8 cellular contexts compared by ENCODE assay signal in the genomic region with DNA sequence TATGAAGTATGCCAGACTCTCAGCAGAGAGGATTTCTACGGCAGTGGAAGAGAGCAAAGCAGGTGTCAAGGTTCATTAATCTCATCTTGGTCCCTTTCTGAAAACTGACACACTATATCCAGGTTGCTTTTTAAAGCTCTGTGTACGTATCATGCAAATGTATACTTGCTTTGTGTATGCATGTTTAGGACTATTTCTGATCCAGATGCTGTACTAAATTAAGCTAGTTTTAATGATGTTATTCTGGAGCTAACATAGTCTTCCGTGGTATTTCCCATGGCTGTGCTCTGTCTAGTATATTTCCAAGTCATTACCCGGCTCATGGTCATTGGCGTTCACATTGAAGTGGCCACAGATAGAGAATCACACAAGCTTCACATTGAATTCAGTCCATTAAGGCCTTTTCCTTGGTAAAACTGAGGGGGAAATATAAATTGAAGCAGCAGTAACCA. TPM values are rescaled to one million over a fixed set of nuclear protein-coding genes. Genes with fewer than 3 reads are reported as not detected.
DNase-seq lines count a peak whose midpoint lies in the region; ATAC-seq, FAIRE-seq and TF ChIP-seq lines count a peak whose summit lies in the region.

No MANE protein-coding gene starts in this region.

- no peak for TF ChIP-seq POLR2A in GM12891 (IDR thresholded peaks at IDR 0.05; ENCODE audit: low read depth, low read length)

- POLR2A ChIA-PET in activated CD4-positive, alpha-beta memory T cell treated with anti-CD3 and anti-CD28 coated beads for 36 hours (lab: Charles Lee) = interaction anchor here (0.7 to 2.3 kb wide), 17 partner anchors 8 to 128 kb away, joined by 3 to 17 read pairs (median 4); no protein-coding TSS in a partner anchor

- peaks cover 42% of the 10 kb centered on the region for H3K4me1 ChIP-seq in mesodermal cell (ENCODE audit: control insufficient read depth, insufficient read depth, low read length, poor library complexity, severe bottlenecking)

- no peaks in the 10 kb centered on the region for H3K27me3 Mint-ChIP-seq in activated CD4-positive, alpha-beta memory T cell treated with anti-CD3 and anti-CD28 coated beads for 36 hours

- no peak for FAIRE-seq in GM12891 (lab: Jason Lieb, UNC)

- H3K36me3 ChIP-seq in mesodermal cell (ENCODE audit: control insufficient read depth, insufficient read depth, low read length) = no peaks in the 10 kb centered on the region

- DNase-seq in GM12891 (ENCODE audit: insufficient read length, low spot score) = no peak
- no peak for DNase-seq in activated CD4-positive, alpha-beta memory T cell treated with anti-CD3 and anti-CD28 coated beads for 36 hours
- no peak for DNase-seq in OCI-M2 (lab: John Stamatoyannopoulos, UW; ENCODE audit: unreplicated experiment)
- DNase-seq in AG08396 (ENCODE audit: low spot score) = no peak
- no peak for DNase-seq in AG20443 (ENCODE audit: low spot score)
- no peak for DNase-seq in NCI-H345 treated with DMSO at 0.1 percent for 48 hours (lab: John Stamatoyannopoulos, UW; ENCODE audit: unreplicated experiment)

- peak; percentile 25 for ATAC-seq in HG02623 (IDR thresholded peaks at IDR 0.05; ENCODE audit: unreplicated experiment)

- H3K4me3 ChIP-seq in mesodermal cell (ENCODE audit: extremely low read depth, insufficient read depth, low read length, poor library complexity, severe bottlenecking) = no peak overlapping the region

- H3K36me3 Mint-ChIP-seq in activated CD4-positive, alpha-beta memory T cell treated with anti-CD3 and anti-CD28 coated beads for 36 hours = peaks cover 3% of the 10 kb centered on the region

- CTCF ChIA-PET in activated CD4-positive, alpha-beta memory T cell treated with anti-CD3 and anti-CD28 coated beads for 36 hours (lab: Charles Lee) = interaction anchor here (0.7 to 11.7 kb wide), 9 partner anchors 8 to 262 kb away, joined by 3 to 172 read pairs (median 7); no protein-coding TSS in a partner anchor

- H3K9me3 Mint-ChIP-seq in activated CD4-positive, alpha-beta memory T cell treated with anti-CD3 and anti-CD28 coated beads for 36 hours = no peaks in the 10 kb centered on the region

- peaks cover 76% of the 10 kb centered on the region for H3K4me1 Mint-ChIP-seq in activated CD4-positive, alpha-beta memory T cell treated with anti-CD3 and anti-CD28 coated beads for 36 hours (ENCODE audit: low read depth)

- H3K27ac Mint-ChIP-seq in activated CD4-positive, alpha-beta memory T cell treated with anti-CD3 and anti-CD28 coated beads for 36 hours = peak overlapping the region; percentile 89

- 89 to 91% methylated on average over 3 of the region's 5 CpGs for WGBS in mesodermal cell (ENCODE audit: insufficient coverage in 2 of 2), 2 experiments

- H3K9me3 ChIP-seq in mesodermal cell (ENCODE audit: control insufficient read depth, low read length) = no peaks in the 10 kb centered on the region

- H3K4me3 Mint-ChIP-seq in activated CD4-positive, alpha-beta memory T cell treated with anti-CD3 and anti-CD28 coated beads for 36 hours = peak overlapping the region; percentile 52

- H3K27ac ChIP-seq in mesodermal cell (ENCODE audit: low read depth, low read length, severe bottlenecking) = peak overlapping the region; percentile 82

- intact Hi-C loops in activated CD4-positive, alpha-beta memory T cell treated with anti-CD3 and anti-CD28 coated beads for 36 hours (cut with micrococcal nuclease) = loop anchor here (1.0 to 10.0 kb wide), 14 partner anchors 9 to 1088 kb away; a partner anchor contains a TSS

TF ChIP-seq in GM12891, 5 proteins besides CTCF, POLR2A, EP300 and RAD21:
- no peak for TF ChIP-seq PAX5 (IDR thresholded peaks at IDR 0.05; ENCODE audit: insufficient read depth, low read length, severe bottlenecking)
- TF ChIP-seq POU2F2 (IDR thresholded peaks at IDR 0.05; ENCODE audit: low read depth, low read length) = peak; percentile 51; the same call in 1 of the 2 replicates
TF ChIP-seq in GM12891: peak in this region for 1.

RNA-seq across cellular contexts. Expression of a gene that starts 59.1 kb away (rescaled TPM):
- polyA plus RNA-seq in GM12891 (2012; ENCODE audit: low read depth, missing spikeins) = 1.6 TPM
- total RNA-seq in activated CD4-positive, alpha-beta memory T cell treated with anti-CD3 and anti-CD28 coated beads for 36 hours = 10 to 100 TPM; 59.3 to 59.7 TPM
- polyA plus RNA-seq in mesodermal cell (2013, experiment 1 of 2) = 30.4 TPM
- 34.5 TPM for polyA plus RNA-seq in mesodermal cell (2013, experiment 2 of 2)
